15 cellular contexts compared by ENCODE assay signal in genomic region chr20:25283221-25283951, GRCh38. TPM values are rescaled to one million over a fixed set of nuclear protein-coding genes. Genes with fewer than 3 reads are reported as not detected.
DNase-seq lines count a peak whose midpoint lies in the region; ATAC-seq and TF ChIP-seq lines count a peak whose summit lies in the region.
"Had no signal": no experiment of that assay in that cellular context is flagged by ENCODE, and none has a peak within 500 bp of the region (broad histone marks: within the 10 kb centered on the region; RNA-seq: fewer than 3 reads in every experiment).

No MANE protein-coding gene starts in this region.

- no peaks in the 10 kb centered on the region for H3K9me2 ChIP-seq in Karpas-422 (replicated peaks; ENCODE audit: insufficient read depth, low read length)

- TF ChIP-seq CTCF in dorsolateral prefrontal cortex (IDR thresholded peaks at IDR 0.05 in 54 of 56, conservative IDR thresholded peaks at IDR 0.05 in 2 of 56; ENCODE audit: low read depth in 1 of 56, partially characterized antibody in 56 of 56), result no peak
- TF ChIP-seq CTCF in upper lobe of left lung (IDR thresholded peaks at IDR 0.05), result no peak

- peaks cover 1% of the 10 kb centered on the region for H3K4me1 Mint-ChIP-seq in activated naive CD4-positive, alpha-beta T cell treated with anti-CD3 and anti-CD28 coated beads for 36 hours (ENCODE audit: low read depth)

- no peak for ATAC-seq in upper lobe of left lung (ENCODE audit: low FRiP score in 2 of 2)
- no peak for ATAC-seq in GM21529 (IDR thresholded peaks at IDR 0.05; ENCODE audit: unreplicated experiment)
- ATAC-seq: naive thymus-derived CD8-positive, alpha-beta T cell had no signal

- H3K36me3 Mint-ChIP-seq in activated naive CD4-positive, alpha-beta T cell treated with anti-CD3 and anti-CD28 coated beads for 36 hours (ENCODE audit: low read depth), result peaks cover 11% of the 10 kb centered on the region

- H3K36me3 ChIP-seq in upper lobe of left lung (peaks cover 15 to 100% (median 93%) of the 10 kb centered on the region in 4 donors), Karpas-422 (ENCODE audit: insufficient read depth, low read length) (peaks cover 47% of the 10 kb centered on the region)

- no peaks in the 10 kb centered on the region for H3K79me2 ChIP-seq in Karpas-422 (ENCODE audit: low read length)

- H3K4me2 ChIP-seq in Karpas-422 (ENCODE audit: low read depth, low read length, poor library complexity, severe bottlenecking), result no peak overlapping the region

- H3K9ac ChIP-seq in Karpas-422 (ENCODE audit: low read length), result no peak overlapping the region

- H3K27ac Mint-ChIP-seq in activated naive CD4-positive, alpha-beta T cell treated with anti-CD3 and anti-CD28 coated beads for 36 hours, result no peak overlapping the region

- H2AFZ ChIP-seq in Karpas-422 (ENCODE audit: low read length), result no peak overlapping the region

- intact Hi-C loops in activated naive CD4-positive, alpha-beta T cell treated with anti-CD3 and anti-CD28 coated beads for 36 hours (cut with micrococcal nuclease), result no loop called here
- intact Hi-C loops in dorsolateral prefrontal cortex (cut with DNase I), result no loop called here

- no peaks in the 10 kb centered on the region for H3K27me3 ChIP-seq in dorsolateral prefrontal cortex
- no peaks in the 10 kb centered on the region for H3K27me3 ChIP-seq in upper lobe of left lung
- H3K27me3 ChIP-seq in Karpas-422 (ENCODE audit: low read length), result no peaks in the 10 kb centered on the region

- CTCF ChIA-PET in activated naive CD4-positive, alpha-beta T cell treated with anti-CD3 and anti-CD28 coated beads for 36 hours (lab: Charles Lee), result interaction anchor here (0.6 to 1.0 kb wide), 2 partner anchors 11 to 405 kb away, joined by 3 read pairs; no protein-coding TSS in a partner anchor

- no peaks in the 10 kb centered on the region for H3K9me3 Mint-ChIP-seq in activated naive CD4-positive, alpha-beta T cell treated with anti-CD3 and anti-CD28 coated beads for 36 hours
- H3K9me3 Mint-ChIP-seq: naive thymus-derived CD8-positive, alpha-beta T cell had no signal

- H3K27ac ChIP-seq in dorsolateral prefrontal cortex (peak overlapping the region in 1 of 59 donors; percentile 44), upper lobe of left lung (no peak overlapping the region), Karpas-422 (ENCODE audit: low read length) (no peak overlapping the region)

- DNase-seq in activated naive CD4-positive, alpha-beta T cell treated with anti-CD3 and anti-CD28 coated beads, Interleukin-2, amount 50 U/mL, for 16 hours, result peak; percentile 7
- DNase-seq in activated naive CD4-positive, alpha-beta T cell treated with anti-CD3 and anti-CD28 coated beads for 36 hours, result no peak
- DNase-seq in dorsolateral prefrontal cortex, result peak in 7 of 10 donors; percentile 2 to 45 (median 25)
- DNase-seq in mesenteric fat pad (ENCODE audit: low spot score), result peak; percentile 83
- DNase-seq in upper lobe of left lung, result peak; percentile 15 to 51
- no peak for DNase-seq in Karpas-422
- no peak for DNase-seq in iPS-NIHi11 (ENCODE audit: low spot score)
- DNase-seq: activated CD4-positive, alpha-beta T cell treated with anti-CD3 and anti-CD28 coated beads, Interleukin-2, amount 50 U/mL, for 4 hours; central memory CD4-positive, alpha-beta T cell; NCI-H774; retina; RPMI8226; stimulated activated CD4-positive, alpha-beta T cell treated with anti-CD3 and anti-CD28 coated beads, Interleukin-4, amount 100 ng/mL, for 24 hours had no signal

- TF ChIP-seq POLR2A in upper lobe of left lung (IDR thresholded peaks at IDR 0.05), result no peak

- WGBS in upper lobe of left lung, 2 donors, result 95 to 96% methylated on average over 18 to 24 of the region's 24 CpGs

- H3K4me3 Mint-ChIP-seq in activated naive CD4-positive, alpha-beta T cell treated with anti-CD3 and anti-CD28 coated beads for 36 hours, result no peak overlapping the region

- H3K27me3 Mint-ChIP-seq in activated naive CD4-positive, alpha-beta T cell treated with anti-CD3 and anti-CD28 coated beads for 36 hours (ENCODE audit: low read depth), result no peaks in the 10 kb centered on the region
- H3K27me3 Mint-ChIP-seq: naive thymus-derived CD8-positive, alpha-beta T cell had no signal

- H4K20me1 ChIP-seq in Karpas-422 (ENCODE audit: insufficient read depth, low read depth, low read length), result peaks cover 37% of the 10 kb centered on the region; the same call in 1 of the 2 replicates

- H3K4me1 ChIP-seq in upper lobe of left lung (no peaks in the 10 kb centered on the region), Karpas-422 (ENCODE audit: low read length) (peaks cover 29% of the 10 kb centered on the region)

- H3K4me3 ChIP-seq in dorsolateral prefrontal cortex (no peak overlapping the region), upper lobe of left lung (no peak overlapping the region), Karpas-422 (ENCODE audit: low read length) (no peak overlapping the region)

- H3K9me3 ChIP-seq in upper lobe of left lung, result no peaks in the 10 kb centered on the region
- no peaks in the 10 kb centered on the region for H3K9me3 ChIP-seq in Karpas-422 (ENCODE audit: low read length)

- TF ChIP-seq EP300 in upper lobe of left lung (IDR thresholded peaks at IDR 0.05), result no peak

RNA-seq across cellular contexts. Expression of gene PYGB, which starts 35.5 kb away (rescaled TPM):
- 10 to 100 TPM; 19.6 to 20.0 TPM for total RNA-seq in activated naive CD4-positive, alpha-beta T cell treated with anti-CD3 and anti-CD28 coated beads for 36 hours
- total RNA-seq in dorsolateral prefrontal cortex (100 to 1,000 TPM in 116 of 120 experiments, 10 to 100 TPM in 4; 83.2 to 226 (median 146) TPM), mesenteric fat pad (121 TPM), upper lobe of left lung (100 to 1,000 TPM in 3 of 6 donors, 10 to 100 TPM in 3; 59.4 to 128 (median 98.4) TPM)
- 188 and 302 TPM in 2 replicates for total RNA-seq in Karpas-422 (2014; rRNA removed; shearing (Covaris generic); ENCODE audit: low replicate concordance)

Comparison
In these comparisons a context has a peak if more than half of its experiments do, and no peak if none do; other contexts are left out.
1. DNase-seq: peak in activated naive CD4-positive, alpha-beta T cell treated with anti-CD3 and anti-CD28 coated beads, Interleukin-2, amount 50 U/mL, for 16 hours (single experiment), dorsolateral prefrontal cortex (7 of 10), mesenteric fat pad (single experiment) and upper lobe of left lung (2 of 2); none in activated naive CD4-positive, alpha-beta T cell treated with anti-CD3 and anti-CD28 coated beads for 36 hours (single experiment), Karpas-422 (single experiment) and iPS-NIHi11 (single experiment).